ENCODE assay signal across 9 cellular contexts in the genomic region with DNA sequence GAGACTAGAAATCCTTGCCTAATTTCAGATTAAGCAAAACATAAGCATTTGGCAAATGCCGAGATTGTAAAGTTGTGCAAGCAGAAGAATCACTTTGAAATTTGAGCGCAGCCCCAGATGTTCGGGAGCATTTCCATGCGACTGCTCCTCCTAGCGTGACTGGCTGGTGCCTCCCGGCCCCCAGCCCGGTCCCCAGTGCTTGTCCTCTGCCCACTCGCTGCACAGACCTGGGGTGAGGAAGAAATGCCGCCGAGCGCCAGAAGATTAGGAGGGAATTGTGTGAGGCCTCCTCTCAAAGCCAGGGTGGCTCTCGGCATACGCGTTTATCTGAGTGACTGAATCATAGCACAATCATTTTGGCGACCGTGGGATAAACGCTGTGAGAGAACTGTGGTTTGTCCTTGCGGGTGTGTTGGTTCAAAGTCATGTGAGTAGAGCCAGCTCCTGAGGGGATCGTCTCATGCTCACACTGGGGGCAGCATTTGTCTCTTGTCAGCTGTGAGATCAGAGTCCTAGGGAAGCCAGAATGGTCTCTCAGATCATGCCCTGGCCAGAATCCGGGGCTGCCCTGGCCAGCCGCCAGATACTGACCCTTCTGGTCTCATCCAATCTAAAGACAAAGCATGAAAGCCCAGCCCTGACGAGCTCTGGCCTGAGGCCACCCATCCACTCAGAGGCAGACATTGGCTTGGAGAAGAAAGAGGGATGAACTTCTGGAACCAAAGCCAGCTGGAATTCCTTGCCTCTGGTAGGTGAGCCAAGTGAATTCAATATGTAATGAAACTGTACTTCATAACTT.
DNase-seq lines count a peak whose midpoint lies in the region; ATAC-seq and TF ChIP-seq lines count a peak whose summit lies in the region.
"Had no signal": no experiment of that assay in that cellular context is flagged by ENCODE, and none has a peak within 500 bp of the region (broad histone marks: within the 10 kb centered on the region; RNA-seq: fewer than 3 reads in every experiment).

No MANE protein-coding gene starts in this region.

- peaks cover 0 to 5% of the 10 kb centered on the region in 2 donors for H3K4me1 Mint-ChIP-seq in immature natural killer cell
- H3K4me1 Mint-ChIP-seq in activated naive CD4-positive, alpha-beta T cell treated with anti-CD3 and anti-CD28 coated beads for 36 hours (ENCODE audit: low read depth) = peaks cover 21% of the 10 kb centered on the region

- H3K36me3 ChIP-seq in upper lobe of left lung = no peaks in the 10 kb centered on the region

- TF ChIP-seq EP300 in upper lobe of left lung (IDR thresholded peaks at IDR 0.05) = no peak

- peaks cover 0 to 4% (median 0%) of the 10 kb centered on the region in 3 donors for H3K36me3 Mint-ChIP-seq in immature natural killer cell
- H3K36me3 Mint-ChIP-seq in activated naive CD4-positive, alpha-beta T cell treated with anti-CD3 and anti-CD28 coated beads for 36 hours (ENCODE audit: low read depth) = no peaks in the 10 kb centered on the region

- H3K4me3 Mint-ChIP-seq in immature natural killer cell = no peak overlapping the region
- no peak overlapping the region for H3K4me3 Mint-ChIP-seq in activated naive CD4-positive, alpha-beta T cell treated with anti-CD3 and anti-CD28 coated beads for 36 hours

- H3K27ac ChIP-seq in upper lobe of left lung = peak overlapping the region; percentile 69 to 84 (median 73)
- H3K27ac ChIP-seq: 22Rv1 had no signal

- peak; percentile 27 to 87 for ATAC-seq in upper lobe of left lung (ENCODE audit: low FRiP score in 2 of 2)

- peaks cover 33 to 52% (median 44%) of the 10 kb centered on the region in 4 donors for H3K4me1 ChIP-seq in upper lobe of left lung

- peak in 1 of 6 experiments; percentile 14 for TF ChIP-seq CTCF in upper lobe of left lung (IDR thresholded peaks at IDR 0.05)

- peak; percentile 16 for DNase-seq in NCI-H1092 treated with DMSO at 0.1 percent for 48 hours (lab: John Stamatoyannopoulos, UW)
- no peak for DNase-seq in NCI-H1092 (lab: John Stamatoyannopoulos, UW)
- peak; percentile 46 for DNase-seq in epidermal melanocyte (ENCODE audit: insufficient read length, low spot score)
- DNase-seq in mucosa of gallbladder (ENCODE audit: low spot score) = peak; percentile 71
- DNase-seq in upper lobe of left lung = peak in 1 of 2 donors; percentile 92
- no peak for DNase-seq in immature natural killer cell
- no peak for DNase-seq in activated naive CD4-positive, alpha-beta T cell treated with anti-CD3 and anti-CD28 coated beads for 36 hours
- DNase-seq in KG1 (lab: John Stamatoyannopoulos, UW) = no peak

- H3K27me3 Mint-ChIP-seq in immature natural killer cell (ENCODE audit: low read depth in 3 of 3) = peaks cover 3 to 9% (median 8%) of the 10 kb centered on the region in 3 donors
- H3K27me3 Mint-ChIP-seq in activated naive CD4-positive, alpha-beta T cell treated with anti-CD3 and anti-CD28 coated beads for 36 hours (ENCODE audit: low read depth) = no peaks in the 10 kb centered on the region

- intact Hi-C loops in activated naive CD4-positive, alpha-beta T cell treated with anti-CD3 and anti-CD28 coated beads for 36 hours (cut with micrococcal nuclease) = no loop called here

- 61 to 65% methylated on average over 18 to 22 of the region's 22 CpGs for WGBS in upper lobe of left lung, 2 donors

- TF ChIP-seq POLR2A in upper lobe of left lung (IDR thresholded peaks at IDR 0.05) = no peak

- CTCF ChIA-PET in activated naive CD4-positive, alpha-beta T cell treated with anti-CD3 and anti-CD28 coated beads for 36 hours (lab: Charles Lee) = no interaction called here

- H3K4me3 ChIP-seq in upper lobe of left lung = no peak overlapping the region

- H3K27ac Mint-ChIP-seq in immature natural killer cell = no peak overlapping the region
- H3K27ac Mint-ChIP-seq in activated naive CD4-positive, alpha-beta T cell treated with anti-CD3 and anti-CD28 coated beads for 36 hours = no peak overlapping the region

- H3K9me3 Mint-ChIP-seq in immature natural killer cell = no peaks in the 10 kb centered on the region
- H3K9me3 Mint-ChIP-seq in activated naive CD4-positive, alpha-beta T cell treated with anti-CD3 and anti-CD28 coated beads for 36 hours = no peaks in the 10 kb centered on the region

- H3K27me3 ChIP-seq in upper lobe of left lung = no peaks in the 10 kb centered on the region

- H3K9me3 ChIP-seq in upper lobe of left lung = no peaks in the 10 kb centered on the region

Comparison
In these comparisons a context has a peak if more than half of its experiments do, and no peak if none do; other contexts are left out.
1. DNase-seq: peak in NCI-H1092 treated with DMSO at 0.1 percent for 48 hours (single experiment), epidermal melanocyte (single experiment) and mucosa of gallbladder (single experiment); none in NCI-H1092 (single experiment), immature natural killer cell (0 of 3), activated naive CD4-positive, alpha-beta T cell treated with anti-CD3 and anti-CD28 coated beads for 36 hours (single experiment) and KG1 (single experiment).